ENCODE assay signal across 8 cellular contexts in genomic region chr7:66114743-66115727, GRCh38. TPM values are rescaled to one million over a fixed set of nuclear protein-coding genes. Genes with fewer than 3 reads are reported as not detected.
A peak's percentile ranks its signal among the peaks of the same experiment; 100 is the strongest.
DNase-seq lines count a peak whose midpoint lies in the region; ATAC-seq, FAIRE-seq and TF ChIP-seq lines count a peak whose summit lies in the region.

Gene CRCP, plus strand, starts transcription at chr7:66114847. Its CDS starts 116 bp downstream, at chr7:66114963.

- H3K36me3 Mint-ChIP-seq in central memory CD8-positive, alpha-beta T cell (ENCODE audit: insufficient read depth): peaks cover 18% of the 10 kb centered on the region

- peak; percentile 64 for TF ChIP-seq CTCF in AG10803 (conservative IDR thresholded peaks at IDR 0.05; ENCODE audit: low read length)
- no peak for TF ChIP-seq CTCF in kidney (IDR thresholded peaks at IDR 0.05; ENCODE audit: borderline replicate concordance, extremely low read depth, insufficient read depth)

- H3K27ac Mint-ChIP-seq in central memory CD8-positive, alpha-beta T cell (ENCODE audit: low read depth): peak within 1 kb of the TSS; percentile 99

- no peak for FAIRE-seq in kidney (lab: Jason Lieb, UNC)

- no peaks in the 10 kb centered on the region for H3K9me3 Mint-ChIP-seq in central memory CD8-positive, alpha-beta T cell

- H3K9me3 ChIP-seq in kidney (ENCODE audit: control insufficient read depth in 1 of 2, low read length in 2 of 2): no peaks in the 10 kb centered on the region

- peak within 1 kb of the TSS; percentile 99 for H3K4me3 Mint-ChIP-seq in central memory CD8-positive, alpha-beta T cell

- intact Hi-C loops in kidney (cut with DNase I): no loop called here

- H3K27ac ChIP-seq in kidney (ENCODE audit: low read depth in 2 of 2, low read length in 2 of 2): peak within 1 kb of the TSS; percentile 98

- DNase-seq in AG10803 (ENCODE audit: low read depth) (peak; percentile 69), NCI-H345 (lab: John Stamatoyannopoulos, UW) (peak; percentile 74), kidney (peak; percentile 94)
- peak; percentile 68 for DNase-seq in activated CD4-positive, CD25-positive, alpha-beta regulatory T cell treated with anti-CD3 and anti-CD28 coated beads, Interleukin-2, amount 50 U/mL, for 16 hours (ENCODE audit: low read depth, low spot score)
- DNase-seq in central memory CD8-positive, alpha-beta T cell (ENCODE audit: low spot score in 2 of 2): peak; percentile 78 to 85
- DNase-seq in stimulated activated CD4-positive, alpha-beta T cell treated with anti-CD3 and anti-CD28 coated beads, Interleukin-15, amount 100 ng/mL, for 24 hours: peak; percentile 90

- H3K36me3 ChIP-seq in kidney (ENCODE audit: control insufficient read depth in 1 of 2, insufficient read depth in 2 of 2, low read length in 2 of 2): no peaks in the 10 kb centered on the region

- H3K4me1 Mint-ChIP-seq in central memory CD8-positive, alpha-beta T cell: peaks cover 46% of the 10 kb centered on the region

- H3K4me1 ChIP-seq in kidney (ENCODE audit: control insufficient read depth in 1 of 2, insufficient read depth in 1 of 2, low read depth in 1 of 2, low read length in 2 of 2): peaks cover 2 to 13% of the 10 kb centered on the region in 2 donors

- peak within 1 kb of the TSS; percentile 87 to 91 for H3K9ac ChIP-seq in kidney (ENCODE audit: low read length in 2 of 2)

- ATAC-seq in GM18870 (IDR thresholded peaks at IDR 0.05; ENCODE audit: unreplicated experiment) (peak; percentile 70), HG03108 (IDR thresholded peaks at IDR 0.05; ENCODE audit: unreplicated experiment) (peak; percentile 91)
- ATAC-seq in central memory CD8-positive, alpha-beta T cell (replicated peaks; ENCODE audit: extremely low read depth, poor library complexity, severe bottlenecking): peak; percentile 91

- no peaks in the 10 kb centered on the region for H3K27me3 Mint-ChIP-seq in central memory CD8-positive, alpha-beta T cell

- peak within 1 kb of the TSS; percentile 89 for H3K4me3 ChIP-seq in AG10803 (ENCODE audit: low read length)
- peak within 1 kb of the TSS; percentile 75 to 91 for H3K4me3 ChIP-seq in kidney (ENCODE audit: low read length in 2 of 2)

RNA-seq across cellular contexts. Expression of gene CRCP, which starts in this region (rescaled TPM):
- total RNA-seq in kidney: 35.8 TPM
- polyA plus RNA-seq in kidney (ENCODE audit: insufficient read depth, low read depth, low replicate concordance): 16.8 TPM

Comparison
In these comparisons a context has a peak if more than half of its experiments do, and no peak if none do; other contexts are left out.
1. Peak in every context shown above with its lines: DNase-seq, ATAC-seq, H3K4me3 ChIP-seq and H3K27ac ChIP-seq.